ENCODE assay signal across 8 cellular contexts in genomic region chr1:19251305-19252196, GRCh38. TPM values are rescaled to one million over a fixed set of nuclear protein-coding genes. Genes with fewer than 3 reads are reported as not detected.
A peak's percentile ranks its signal among the peaks of the same experiment; 100 is the strongest.
DNase-seq lines count a peak whose midpoint lies in the region; ATAC-seq, FAIRE-seq and TF ChIP-seq lines count a peak whose summit lies in the region.

Gene EMC1, minus strand, starts transcription at chr1:19251524. Its CDS starts 15 bp downstream, at chr1:19251509.
Gene MRTO4, plus strand, starts transcription at chr1:19251805. Its CDS starts 31 bp downstream, at chr1:19251836.

- peak within 1 kb of the TSS; percentile 96 for H2AK5ac ChIP-seq in IMR-90 (ENCODE audit: low read depth, low read length)

- H2BK5ac ChIP-seq in IMR-90 (ENCODE audit: low read depth, low read length, poor library complexity, severe bottlenecking), result peak within 1 kb of the TSS; percentile 100

- peak; percentile 61 for ATAC-seq in GM21526 (IDR thresholded peaks at IDR 0.05; ENCODE audit: low FRiP score, unreplicated experiment)
- peak; percentile 97 for ATAC-seq in IMR-90 (ENCODE audit: low read depth)
- peak; percentile 91 for ATAC-seq in naive B cell (ENCODE audit: low read depth in 2 of 2)
- peak; percentile 94 for ATAC-seq in stimulated activated effector memory CD8-positive, alpha-beta T cell treated with anti-CD3 and anti-CD28 coated beads, Interleukin-12 subunit alpha, Interleukin-12 subunit beta, amount 100 ng/mL, for 72 hours

- TF ChIP-seq CTCF in IMR-90 (conservative IDR thresholded peaks at IDR 0.05; ENCODE audit: low read depth, low read length), result no peak

- DNase-seq in DMS153 (lab: John Stamatoyannopoulos, UW) (peak; percentile 53), IMR-90 (peak; percentile 73), RCC 7860 (ENCODE audit: low spot score) (peak; percentile 72), fibroblast of gingiva (ENCODE audit: low read depth) (peak; percentile 73), naive B cell (peak; percentile 92)
- DNase-seq in activated T-helper 1 cell treated with anti-CD3 and anti-CD28 coated beads, Interleukin-12 subunit alpha, Interleukin-12 subunit beta, Interleukin-2, Interleukin-4 antibody, amounts not matched to agents 30 ng/mL and 10 ng/mL and 1 ng/mL, durations not matched to agents 14 hours and 24 hours and 36 hours (ENCODE audit: low spot score), result peak; percentile 87
- DNase-seq in stimulated activated effector memory CD8-positive, alpha-beta T cell treated with anti-CD3 and anti-CD28 coated beads, Interleukin-12 subunit alpha, Interleukin-12 subunit beta, amount 100 ng/mL, for 72 hours (ENCODE audit: low spot score in 2 of 2), result peak; percentile 96 to 99

- peak within 1 kb of the TSS; percentile 94 for H2AK9ac ChIP-seq in IMR-90 (replicated peaks; ENCODE audit: low read depth, low read length, poor library complexity)

- BruUV-seq in IMR-90 (replicated peaks; lab: Mats Ljungman, UMichigan), result no TSS peak

- peak within 1 kb of the TSS; percentile 98 for H3K27ac Mint-ChIP-seq in activated T-helper 1 cell treated with anti-CD3 and anti-CD28 coated beads, Interleukin-12 subunit alpha, Interleukin-12 subunit beta, Interleukin-2, Interleukin-4 antibody, amounts not matched to agents 30 ng/mL and 10 ng/mL and 1 ng/mL, durations not matched to agents 14 hours and 24 hours and 36 hours
- peak within 1 kb of the TSS; percentile 49 to 97 (median 96) for H3K27ac Mint-ChIP-seq in naive B cell
- H3K27ac Mint-ChIP-seq in stimulated activated effector memory CD8-positive, alpha-beta T cell treated with anti-CD3 and anti-CD28 coated beads, Interleukin-12 subunit alpha, Interleukin-12 subunit beta, amount 100 ng/mL, for 72 hours, result peak within 1 kb of the TSS; percentile 98

- peaks cover 19% of the 10 kb centered on the region for H4K20me1 ChIP-seq in IMR-90 (ENCODE audit: insufficient read depth, low read length)

- peak within 1 kb of the TSS; percentile 96 to 100 for H4K8ac ChIP-seq in IMR-90 (ENCODE audit: low read depth in 2 of 2, low read length in 2 of 2)

- H3K9me1 ChIP-seq in IMR-90 (ENCODE audit: insufficient read depth, low read length), result peaks cover 6% of the 10 kb centered on the region

- H2BK15ac ChIP-seq in IMR-90 (ENCODE audit: low read depth, low read length), result peak within 1 kb of the TSS; percentile 94; the same call in 2 of the 3 replicates

- peak within 1 kb of the TSS; percentile 98 for H2BK120ac ChIP-seq in IMR-90 (ENCODE audit: low read depth, low read length)

- H3K79me1 ChIP-seq in IMR-90 (ENCODE audit: low read depth in 1 of 2, low read length in 2 of 2), result peaks cover 34 to 64% of the 10 kb centered on the region in 2 experiments

- peak; percentile 92 for TF ChIP-seq POLR2A in IMR-90 (IDR thresholded peaks at IDR 0.05; ENCODE audit: low read depth, low read length)

- peak within 1 kb of the TSS; percentile 99 for H4K5ac ChIP-seq in IMR-90 (ENCODE audit: low read depth, low read length)

- peak within 1 kb of the TSS; percentile 98 for H3K4ac ChIP-seq in IMR-90 (ENCODE audit: low read depth, low read length)

- in situ Hi-C loops in IMR-90 (cut with MboI; ENCODE audit: low sequenced_read_pairs), result loop anchor here (5.0 kb wide), 1 partner anchor 401 kb away; no protein-coding TSS in a partner anchor

- H3K18ac ChIP-seq in IMR-90 (ENCODE audit: low read depth, low read length), result peak within 1 kb of the TSS; percentile 88

- H3K4me3 Mint-ChIP-seq in activated T-helper 1 cell treated with anti-CD3 and anti-CD28 coated beads, Interleukin-12 subunit alpha, Interleukin-12 subunit beta, Interleukin-2, Interleukin-4 antibody, amounts not matched to agents 30 ng/mL and 10 ng/mL and 1 ng/mL, durations not matched to agents 14 hours and 24 hours and 36 hours, result peak within 1 kb of the TSS; percentile 99
- peak within 1 kb of the TSS; percentile 92 to 99 (median 94) for H3K4me3 Mint-ChIP-seq in naive B cell
- H3K4me3 Mint-ChIP-seq in stimulated activated effector memory CD8-positive, alpha-beta T cell treated with anti-CD3 and anti-CD28 coated beads, Interleukin-12 subunit alpha, Interleukin-12 subunit beta, amount 100 ng/mL, for 72 hours, result peak within 1 kb of the TSS; percentile 95

- H2AFZ ChIP-seq in IMR-90 (replicated peaks; ENCODE audit: low read length, poor library complexity), result peak within 1 kb of the TSS; percentile 100

- H3K27ac ChIP-seq in IMR-90 (ENCODE audit: insufficient read depth, low read length), result peak within 1 kb of the TSS; percentile 96

- peak within 1 kb of the TSS; percentile 92 for H3K56ac ChIP-seq in IMR-90 (ENCODE audit: extremely low read depth, insufficient read depth, low read length)

- no peaks in the 10 kb centered on the region for H3K27me3 ChIP-seq in IMR-90 (ENCODE audit: control insufficient read depth, insufficient read depth, low read length)

- peaks cover 22% of the 10 kb centered on the region for H3K4me1 Mint-ChIP-seq in activated T-helper 1 cell treated with anti-CD3 and anti-CD28 coated beads, Interleukin-12 subunit alpha, Interleukin-12 subunit beta, Interleukin-2, Interleukin-4 antibody, amounts not matched to agents 30 ng/mL and 10 ng/mL and 1 ng/mL, durations not matched to agents 14 hours and 24 hours and 36 hours (ENCODE audit: low read depth)
- peaks cover 28 to 41% (median 33%) of the 10 kb centered on the region in 3 donors for H3K4me1 Mint-ChIP-seq in naive B cell
- H3K4me1 Mint-ChIP-seq in stimulated activated effector memory CD8-positive, alpha-beta T cell treated with anti-CD3 and anti-CD28 coated beads, Interleukin-12 subunit alpha, Interleukin-12 subunit beta, amount 100 ng/mL, for 72 hours, result peaks cover 34% of the 10 kb centered on the region

- intact Hi-C loops in IMR-90 (cut with micrococcal nuclease), result loop anchor here (5.0 kb wide), 2 partner anchors 61 to 401 kb away; partner anchors contain the start of genes AKR7A2 and SLC66A1
- intact Hi-C loops in activated T-helper 1 cell treated with anti-CD3 and anti-CD28 coated beads, Interleukin-12 subunit alpha, Interleukin-12 subunit beta, Interleukin-2, Interleukin-4 antibody, amounts not matched to agents 30 ng/mL and 10 ng/mL and 1 ng/mL, durations not matched to agents 14 hours and 24 hours and 36 hours (cut with micrococcal nuclease), result loop anchor here (1.0 to 10.0 kb wide), 8 partner anchors 10 to 633 kb away; partner anchors contain the start of genes AKR7A2, NBL1, OTUD3 and SLC66A1

- no peaks in the 10 kb centered on the region for H3K9me3 ChIP-seq in IMR-90 (ENCODE audit: control insufficient read depth, insufficient read depth, low read length)

- TF ChIP-seq RAD21 in IMR-90 (IDR thresholded peaks at IDR 0.05; ENCODE audit: low read length), result no peak

- H3K27me3 Mint-ChIP-seq in activated T-helper 1 cell treated with anti-CD3 and anti-CD28 coated beads, Interleukin-12 subunit alpha, Interleukin-12 subunit beta, Interleukin-2, Interleukin-4 antibody, amounts not matched to agents 30 ng/mL and 10 ng/mL and 1 ng/mL, durations not matched to agents 14 hours and 24 hours and 36 hours (ENCODE audit: insufficient read depth), result no peaks in the 10 kb centered on the region
- no peaks in the 10 kb centered on the region for H3K27me3 Mint-ChIP-seq in naive B cell

- dilution Hi-C loops in IMR-90 (cut with HindIII; ENCODE audit: low sequenced_read_pairs, unreplicated experiment), result no loop called here

- CTCF ChIA-PET in IMR-90 (lab: Yijun Ruan, JAX), result interaction anchor here (0.5 to 1.1 kb wide), 2 partner anchors 11 to 53 kb away, joined by 4 to 5 read pairs; no protein-coding TSS in a partner anchor

- peak within 1 kb of the TSS; percentile 83; the same call in 1 of the 2 replicates for H2BK20ac ChIP-seq in IMR-90 (ENCODE audit: low read depth, low read length)

- peak within 1 kb of the TSS; percentile 94 for H3K23ac ChIP-seq in IMR-90 (ENCODE audit: low read depth, low read length)

- 0 out of 2 replicates have a peak, but pooled peaks cover 2% of the 10 kb centered on the region for H3K4me1 ChIP-seq in IMR-90 (ENCODE audit: control insufficient read depth, insufficient read depth, low read length)

- H3K4me3 ChIP-seq in IMR-90 (ENCODE audit: insufficient read depth, low read depth, low read length), result peak within 1 kb of the TSS; percentile 87

- H3K36me3 Mint-ChIP-seq in activated T-helper 1 cell treated with anti-CD3 and anti-CD28 coated beads, Interleukin-12 subunit alpha, Interleukin-12 subunit beta, Interleukin-2, Interleukin-4 antibody, amounts not matched to agents 30 ng/mL and 10 ng/mL and 1 ng/mL, durations not matched to agents 14 hours and 24 hours and 36 hours (ENCODE audit: low read depth), result peaks cover 20% of the 10 kb centered on the region
- no peaks in the 10 kb centered on the region for H3K36me3 Mint-ChIP-seq in naive B cell
- peaks cover 70% of the 10 kb centered on the region for H3K36me3 Mint-ChIP-seq in stimulated activated effector memory CD8-positive, alpha-beta T cell treated with anti-CD3 and anti-CD28 coated beads, Interleukin-12 subunit alpha, Interleukin-12 subunit beta, amount 100 ng/mL, for 72 hours

- peak within 1 kb of the TSS; percentile 99 for H3K14ac ChIP-seq in IMR-90 (replicated peaks; ENCODE audit: low read depth, low read length)

- 1% methylated on average over 42 of the region's 81 CpGs; no CpG with 5 or more reads in 1 of the 2 experiments for WGBS in IMR-90 (ENCODE audit: extremely low coverage in 2 of 2, insufficient read length in 1 of 2), 2 experiments

- H4K91ac ChIP-seq in IMR-90 (ENCODE audit: insufficient read depth, low read depth, low read length), result peak within 1 kb of the TSS; percentile 100

- no peak for FAIRE-seq in RCC 7860 (lab: Jason Lieb, UNC)

- POLR2A ChIA-PET in IMR-90 (lab: Charles Lee; ENCODE audit: unreplicated experiment), result no interaction called here

- peaks cover 10% of the 10 kb centered on the region for H3K36me3 ChIP-seq in IMR-90 (ENCODE audit: control insufficient read depth, insufficient read depth, low read length)

- H3K9ac ChIP-seq in IMR-90 (ENCODE audit: low read depth, low read length), result peak within 1 kb of the TSS; percentile 99

- H3K4me2 ChIP-seq in IMR-90 (ENCODE audit: low read depth, low read length), result peak within 1 kb of the TSS; percentile 98

- H3K9me3 Mint-ChIP-seq in activated T-helper 1 cell treated with anti-CD3 and anti-CD28 coated beads, Interleukin-12 subunit alpha, Interleukin-12 subunit beta, Interleukin-2, Interleukin-4 antibody, amounts not matched to agents 30 ng/mL and 10 ng/mL and 1 ng/mL, durations not matched to agents 14 hours and 24 hours and 36 hours, result no peaks in the 10 kb centered on the region
- H3K9me3 Mint-ChIP-seq in naive B cell, result peaks cover 0 to 2% (median 0%) of the 10 kb centered on the region in 7 donors
- H3K9me3 Mint-ChIP-seq in stimulated activated effector memory CD8-positive, alpha-beta T cell treated with anti-CD3 and anti-CD28 coated beads, Interleukin-12 subunit alpha, Interleukin-12 subunit beta, amount 100 ng/mL, for 72 hours, result no peaks in the 10 kb centered on the region

RNA-seq across cellular contexts. Expression of gene EMC1, which starts in this region (rescaled TPM):
- 55.3 and 65.4 TPM in 2 replicates for total RNA-seq in IMR-90 (2012; rRNA removed)
- 114 and 128 TPM in 2 replicates for polyA plus RNA-seq in IMR-90 (2012; rRNA removed)
- polyA plus RNA-seq in IMR-90 (2012; cell fraction: cytosol; rRNA removed), result 51.9 and 111 TPM in 2 replicates
- 73.9 and 136 TPM in 2 replicates for polyA plus RNA-seq in IMR-90 (2012; cell fraction: nucleus; rRNA removed; ENCODE audit: low replicate concordance)
- total RNA-seq in activated T-helper 1 cell treated with anti-CD3 and anti-CD28 coated beads, Interleukin-12 subunit alpha, Interleukin-12 subunit beta, Interleukin-2, Interleukin-4 antibody, amounts not matched to agents 30 ng/mL and 10 ng/mL and 1 ng/mL, durations not matched to agents 14 hours and 24 hours and 36 hours, result 63.9 and 78.3 TPM in 2 replicates
- 10 to 100 TPM; 20.0 to 24.3 (median 22.1) TPM for polyA plus RNA-seq in naive B cell (ENCODE audit: low read depth in 6 of 6)

RNA-seq across cellular contexts. Expression of gene MRTO4, which starts in this region (rescaled TPM):
- total RNA-seq in IMR-90 (2012; rRNA removed), result 58.0 and 58.1 TPM in 2 replicates
- polyA plus RNA-seq in IMR-90 (2012; rRNA removed) (48.0 and 48.7 TPM in 2 replicates), naive B cell (ENCODE audit: low read depth in 6 of 6) (10 to 100 TPM; 26.4 to 30.3 (median 27.3) TPM)
- 26.7 and 39.2 TPM in 2 replicates for polyA plus RNA-seq in IMR-90 (2012; cell fraction: cytosol; rRNA removed)
- polyA plus RNA-seq in IMR-90 (2012; cell fraction: nucleus; rRNA removed; ENCODE audit: low replicate concordance), result 25.3 and 25.6 TPM in 2 replicates
- total RNA-seq in activated T-helper 1 cell treated with anti-CD3 and anti-CD28 coated beads, Interleukin-12 subunit alpha, Interleukin-12 subunit beta, Interleukin-2, Interleukin-4 antibody, amounts not matched to agents 30 ng/mL and 10 ng/mL and 1 ng/mL, durations not matched to agents 14 hours and 24 hours and 36 hours, result 134 and 137 TPM in 2 replicates

Comparison
In these comparisons a context has a peak if more than half of its experiments do, and no peak if none do; other contexts are left out.
1. Peak in every context shown above with its lines: DNase-seq, ATAC-seq, H3K4me3 ChIP-seq and H3K27ac ChIP-seq.